Comparison of ENCODE assay signal across 8 cellular contexts in genomic region chr7:922334-923107, GRCh38. TPM values are rescaled to one million over a fixed set of nuclear protein-coding genes. Genes with fewer than 3 reads are reported as not detected.
DNase-seq lines count a peak whose midpoint lies in the region; ATAC-seq and TF ChIP-seq lines count a peak whose summit lies in the region.

No MANE protein-coding gene starts in this region.

- H3K4me3 Mint-ChIP-seq in activated CD4-positive, alpha-beta memory T cell treated with anti-CD3 and anti-CD28 coated beads for 36 hours = peak overlapping the region; percentile 71

- TF ChIP-seq POLR2A in heart left ventricle (IDR thresholded peaks at IDR 0.05) = no peak

- no peaks in the 10 kb centered on the region for H3K9me3 Mint-ChIP-seq in activated CD4-positive, alpha-beta memory T cell treated with anti-CD3 and anti-CD28 coated beads for 36 hours

- H3K36me3 ChIP-seq in heart left ventricle = no peaks in the 10 kb centered on the region

- H3K27ac Mint-ChIP-seq in activated CD4-positive, alpha-beta memory T cell treated with anti-CD3 and anti-CD28 coated beads for 36 hours = peak overlapping the region; percentile 92

- H3K27ac ChIP-seq in heart left ventricle = peak overlapping the region in 2 of 12 donors; percentile 46 to 89
- no peak overlapping the region for H3K27ac ChIP-seq in RWPE1

- no peaks in the 10 kb centered on the region for H3K9me3 ChIP-seq in heart left ventricle

- WGBS in heart left ventricle, 4 donors = 71 to 78% (median 72%) methylated on average over 25 to 29 of the region's 29 CpGs

- peaks cover 0 to 5% (median 0%) of the 10 kb centered on the region in 9 donors for H3K27me3 ChIP-seq in heart left ventricle

- CTCF ChIA-PET in activated CD4-positive, alpha-beta memory T cell treated with anti-CD3 and anti-CD28 coated beads for 36 hours (lab: Charles Lee) = interaction anchor here (1.0 to 3.0 kb wide), 5 partner anchors 12 to 181 kb away, joined by 3 to 17 read pairs (median 5); partner anchors contain the start of gene ADAP1
- CTCF ChIA-PET in RWPE1 (lab: Yijun Ruan, JAX) = no interaction called here

- ATAC-seq in HG03045 (IDR thresholded peaks at IDR 0.05; ENCODE audit: unreplicated experiment) (peak; percentile 2), heart left ventricle (no peak), GM21717 (IDR thresholded peaks at IDR 0.05; ENCODE audit: unreplicated experiment) (no peak), HG03135 (IDR thresholded peaks at IDR 0.05; ENCODE audit: unreplicated experiment) (no peak)

- no peaks in the 10 kb centered on the region for H3K36me3 Mint-ChIP-seq in activated CD4-positive, alpha-beta memory T cell treated with anti-CD3 and anti-CD28 coated beads for 36 hours

- peaks cover 0 to 43% (median 10%) of the 10 kb centered on the region in 12 donors for H3K4me1 ChIP-seq in heart left ventricle

- DNase-seq in activated CD4-positive, alpha-beta memory T cell treated with anti-CD3 and anti-CD28 coated beads for 36 hours = peak; percentile 57
- DNase-seq in heart left ventricle = peak; percentile 5 to 64 (median 23)
- peak; percentile 53 to 66 for DNase-seq in stimulated activated CD8-positive, alpha-beta memory T cell treated with anti-CD3 and anti-CD28 coated beads, Interleukin-7, amount 100 ng/mL, for 4 hours (ENCODE audit: low read depth in 2 of 2)
- DNase-seq in COR-L47 (lab: John Stamatoyannopoulos, UW) = no peak
- DNase-seq in RWPE1 (ENCODE audit: low spot score) = no peak

- TF ChIP-seq CTCF in heart left ventricle (IDR thresholded peaks at IDR 0.05) (no peak), RWPE1 (conservative IDR thresholded peaks at IDR 0.05; ENCODE audit: low read depth) (no peak)

- intact Hi-C loops in activated CD4-positive, alpha-beta memory T cell treated with anti-CD3 and anti-CD28 coated beads for 36 hours (cut with micrococcal nuclease) = loop anchor here (1.0 to 5.0 kb wide), 6 partner anchors 8 to 570 kb away; partner anchors contain the start of genes GET4 and SUN1
- intact Hi-C loops in heart left ventricle (cut with DNase I) = no loop called here

- H3K4me1 Mint-ChIP-seq in activated CD4-positive, alpha-beta memory T cell treated with anti-CD3 and anti-CD28 coated beads for 36 hours (ENCODE audit: low read depth) = peaks cover 39% of the 10 kb centered on the region

- H3K4me3 ChIP-seq in heart left ventricle = peak overlapping the region in 5 of 12 donors; percentile 6 to 46 (median 8)

- POLR2A ChIA-PET in activated CD4-positive, alpha-beta memory T cell treated with anti-CD3 and anti-CD28 coated beads for 36 hours (lab: Charles Lee) = interaction anchor here (0.9 to 3.0 kb wide), 6 partner anchors 16 to 216 kb away, joined by 3 to 19 read pairs (median 6); partner anchors contain the start of genes COX19 and GET4
- POLR2A ChIA-PET in RWPE1 (lab: Yijun Ruan, JAX; ENCODE audit: low non-redundant PET) = no interaction called here

- no peaks in the 10 kb centered on the region for H3K27me3 Mint-ChIP-seq in activated CD4-positive, alpha-beta memory T cell treated with anti-CD3 and anti-CD28 coated beads for 36 hours

RNA-seq across cellular contexts. Expression of gene ADAP1, which starts 32.0 kb away (rescaled TPM):
- 10 to 100 TPM; 14.1 to 16.1 TPM for total RNA-seq in activated CD4-positive, alpha-beta memory T cell treated with anti-CD3 and anti-CD28 coated beads for 36 hours
- total RNA-seq in heart left ventricle = 10 to 100 TPM in 6 of 9 donors, 1 to 10 TPM in 3; 7.0 to 16.5 (median 12.0) TPM
- 10 to 100 TPM in 1 of 2 donors, 1 to 10 TPM in 1; 3.1 to 14.0 TPM for polyA plus RNA-seq in heart left ventricle

RNA-seq across cellular contexts. Expression of gene GET4, which starts 46.2 kb away (rescaled TPM):
- 10 to 100 TPM; 22.3 to 27.1 TPM for total RNA-seq in activated CD4-positive, alpha-beta memory T cell treated with anti-CD3 and anti-CD28 coated beads for 36 hours
- total RNA-seq in heart left ventricle = 10 to 100 TPM; 14.6 to 27.3 (median 18.6) TPM
- polyA plus RNA-seq in heart left ventricle = 10 to 100 TPM; 19.7 to 34.1 TPM

RNA-seq across cellular contexts. Expression of gene COX19, which starts 52.8 kb away (rescaled TPM):
- total RNA-seq in activated CD4-positive, alpha-beta memory T cell treated with anti-CD3 and anti-CD28 coated beads for 36 hours = 10 to 100 TPM; 14.1 to 15.6 TPM
- total RNA-seq in heart left ventricle = 1 to 10 TPM; 3.1 to 7.8 (median 6.5) TPM
- polyA plus RNA-seq in heart left ventricle = 1 to 10 TPM; 5.7 to 6.6 TPM

Comparison
In these comparisons a context has a peak if more than half of its experiments do, and no peak if none do; other contexts are left out.
1. DNase-seq: peak in activated CD4-positive, alpha-beta memory T cell treated with anti-CD3 and anti-CD28 coated beads for 36 hours (single experiment), heart left ventricle (5 of 5) and stimulated activated CD8-positive, alpha-beta memory T cell treated with anti-CD3 and anti-CD28 coated beads, Interleukin-7, amount 100 ng/mL, for 4 hours (2 of 2); none in COR-L47 (single experiment) and RWPE1 (single experiment).